9 cellular contexts compared by ENCODE assay signal in the genomic region with DNA sequence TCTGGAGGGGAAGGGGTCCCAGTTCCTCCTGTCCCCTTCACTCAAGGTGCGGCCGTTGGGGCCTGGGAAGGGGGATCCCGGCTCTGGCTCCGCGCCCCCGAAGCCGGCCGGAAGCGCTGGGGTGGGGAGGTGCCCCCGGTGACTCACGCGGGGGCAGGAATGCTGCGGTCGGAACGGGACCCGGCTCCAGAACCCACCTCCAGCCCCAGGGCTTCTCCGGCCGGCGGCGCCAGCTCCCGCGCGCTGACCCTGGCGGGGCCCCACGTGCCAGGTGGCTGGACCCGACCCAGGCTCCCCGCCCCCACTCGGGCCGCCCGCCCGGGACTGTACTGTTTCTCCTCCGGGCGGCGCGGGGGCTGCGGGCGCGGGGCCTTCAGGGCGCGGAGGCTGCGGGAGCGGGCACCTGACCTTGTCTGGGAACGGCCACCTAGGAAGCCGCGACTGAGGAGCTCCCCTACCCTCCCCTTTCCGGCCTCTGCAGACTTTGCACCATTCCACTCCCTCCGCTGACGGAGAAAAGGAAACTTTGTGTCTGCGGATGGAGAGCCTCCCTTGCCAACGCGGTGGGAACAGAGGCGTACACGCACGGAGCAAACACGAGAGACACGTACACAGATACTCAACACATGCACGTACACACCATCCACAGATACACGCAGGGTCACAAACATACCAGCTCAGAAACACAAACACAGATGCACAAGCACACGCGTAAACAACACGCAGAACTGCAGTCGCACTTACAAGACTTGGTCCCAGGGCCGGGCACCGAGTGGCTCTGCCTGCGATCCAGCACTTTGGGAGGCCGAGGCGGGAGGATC. TPM values are rescaled to one million over a fixed set of nuclear protein-coding genes. Genes with fewer than 3 reads are reported as not detected.
DNase-seq lines count a peak whose midpoint lies in the region; ATAC-seq, FAIRE-seq and TF ChIP-seq lines count a peak whose summit lies in the region.
"Had no signal": no experiment of that assay in that cellular context is flagged by ENCODE, and none has a peak within 500 bp of the region (broad histone marks: within the 10 kb centered on the region; RNA-seq: fewer than 3 reads in every experiment).

No MANE protein-coding gene starts in this region.

- no peaks in the 10 kb centered on the region for H3K79me2 ChIP-seq in HepG2 (ENCODE audit: insufficient read depth, low read length)

- no peaks in the 10 kb centered on the region for H3K9me3 Mint-ChIP-seq in activated CD4-positive, alpha-beta T cell treated with anti-CD3 and anti-CD28 coated beads, Interleukin-2, amount 10 ng/mL, durations not matched to agents 24 days and 14 days

- no TSS peak for BruUV-seq in HepG2 (replicated peaks; lab: Mats Ljungman, UMichigan)

- no peaks in the 10 kb centered on the region for H3K36me3 ChIP-seq in HepG2 (replicated peaks in 1 of 2; ENCODE audit: control insufficient read depth in 1 of 2, insufficient read depth in 2 of 2, low read length in 2 of 2)

- peak; percentile 46 to 77; a peak in 3 of 4 replicates for TF ChIP-seq POLR2A in HepG2 (IDR thresholded peaks at IDR 0.05; ENCODE audit: insufficient read depth in 1 of 2, low read depth in 2 of 2, low read length in 2 of 2)

- no peaks in the 10 kb centered on the region; a peak in 1 of 5 replicates for H3K27me3 ChIP-seq in HepG2 (ENCODE audit: control insufficient read depth in 1 of 2, insufficient read depth in 2 of 2, low read length in 2 of 2)

- H3K9ac ChIP-seq in HepG2 (ENCODE audit: insufficient read depth, low read depth, low read length) = peak overlapping the region; percentile 83

- no peak overlapping the region for H2AFZ ChIP-seq in HepG2 (ENCODE audit: low read length)

- no peak for TF ChIP-seq CTCF in HepG2 (CRISPR knock-in tag; IDR thresholded peaks at IDR 0.05)
- no peak for TF ChIP-seq CTCF in GM10248 (IDR thresholded peaks at IDR 0.05; ENCODE audit: control extremely low read depth, extremely low read depth, low read depth, missing control alignments)

- H4K20me1 ChIP-seq in HepG2 (ENCODE audit: insufficient read depth, low read length) = no peaks in the 10 kb centered on the region

- peaks cover 23% of the 10 kb centered on the region for H3K4me1 Mint-ChIP-seq in activated CD4-positive, alpha-beta T cell treated with anti-CD3 and anti-CD28 coated beads, Interleukin-2, amount 10 ng/mL, durations not matched to agents 24 days and 14 days

- DNase-seq in HT-29 (ENCODE audit: low spot score) = peak; percentile 76
- DNase-seq in activated CD4-positive, alpha-beta T cell treated with anti-CD3 and anti-CD28 coated beads, Interleukin-2, amount 10 ng/mL, durations not matched to agents 24 days and 14 days = peak; percentile 84
- peak; percentile 67 for DNase-seq in dermis blood vessel endothelial cell
- peak; percentile 68 for DNase-seq in HepG2 (ENCODE audit: low spot score)
- DNase-seq in stimulated activated CD4-positive, alpha-beta T cell treated with anti-CD3 and anti-CD28 coated beads, Interleukin-2, amount 100 ng/mL, for 24 hours = peak; percentile 43 to 49
- no peak for DNase-seq in NCI-H1092 (lab: John Stamatoyannopoulos, UW)
- DNase-seq in GM10248 (ENCODE audit: extremely low spot score) = no peak

- WGBS in HepG2 (ENCODE audit: low lambda C conversion rate) = 5% methylated on average over 8 of the region's 67 CpGs

- ATAC-seq in HepG2 (peak; percentile 78), HG03442 (IDR thresholded peaks at IDR 0.05; ENCODE audit: unreplicated experiment) (no peak)

- H3K9me3 ChIP-seq in HepG2 (ENCODE audit: low read length) = no peaks in the 10 kb centered on the region

- POLR2A ChIA-PET in HepG2 (lab: Yijun Ruan, JAX) (interaction anchor here (0.6 to 4.5 kb wide), 17 partner anchors 8 to 213 kb away, joined by 3 to 104 read pairs (median 5); partner anchors contain the start of genes AXL, B9D2, DMAC2 and HNRNPUL1), GM10248 (lab: Yijun Ruan, JAX) (no interaction called here)

- peak overlapping the region; percentile 77 for H3K27ac ChIP-seq in HepG2 (ENCODE audit: extremely low read length, insufficient read depth, low read length)
- H3K27ac ChIP-seq: VCaP had no signal

- H3K4me3 Mint-ChIP-seq in activated CD4-positive, alpha-beta T cell treated with anti-CD3 and anti-CD28 coated beads, Interleukin-2, amount 10 ng/mL, durations not matched to agents 24 days and 14 days = peak overlapping the region; percentile 89

- TF ChIP-seq RAD21 in HepG2 (CRISPR knock-in tag; IDR thresholded peaks at IDR 0.05) = no peak; the same call in none of the 2 replicates

- peaks cover 11% of the 10 kb centered on the region for H3K27me3 Mint-ChIP-seq in activated CD4-positive, alpha-beta T cell treated with anti-CD3 and anti-CD28 coated beads, Interleukin-2, amount 10 ng/mL, durations not matched to agents 24 days and 14 days

- peaks cover 69% of the 10 kb centered on the region for H3K4me1 ChIP-seq in HepG2 (ENCODE audit: insufficient read depth, low read length)

- TF ChIP-seq EP300 in HepG2 (IDR thresholded peaks at IDR 0.05; ENCODE audit: low read depth in 2 of 2, low read length in 2 of 2) (no peak; a peak in 1 of 4 replicates), HepG2 (CRISPR knock-in tag; IDR thresholded peaks at IDR 0.05; ENCODE audit: borderline replicate concordance) (peak; percentile 35; the same call in 1 of the 2 replicates)

- peak overlapping the region; percentile 63 to 80 (median 73) for H3K4me3 ChIP-seq in HepG2 (replicated peaks in 1 of 3; ENCODE audit: insufficient read depth in 1 of 3, low read depth in 2 of 3, low read length in 3 of 3)

- peak overlapping the region; percentile 90 for H3K27ac Mint-ChIP-seq in activated CD4-positive, alpha-beta T cell treated with anti-CD3 and anti-CD28 coated beads, Interleukin-2, amount 10 ng/mL, durations not matched to agents 24 days and 14 days

- peak overlapping the region; percentile 99 for H3K4me2 ChIP-seq in HepG2 (ENCODE audit: low read depth, low read length)

- peak; percentile 50 for FAIRE-seq in HepG2 (lab: Jason Lieb, UNC)

- intact Hi-C loops in activated CD4-positive, alpha-beta T cell treated with anti-CD3 and anti-CD28 coated beads, Interleukin-2, amount 10 ng/mL, durations not matched to agents 24 days and 14 days (cut with micrococcal nuclease) = no loop called here
- intact Hi-C loops in HepG2 (cut with micrococcal nuclease; ENCODE audit: unreplicated experiment) = loop anchor here (1.0 kb wide), 1 partner anchor 36 kb away; no protein-coding TSS in a partner anchor

- in situ Hi-C loops in HepG2 (cut with HindIII; ENCODE audit: extremely low pct_ligation_motif_present, low pct_unique_long_range_greater_than_20kb) = loop anchor here (5.0 kb wide), 1 partner anchor 36 kb away; the partner anchor contains the start of gene HNRNPUL1

- CTCF ChIA-PET in HepG2 (lab: Yijun Ruan, JAX; ENCODE audit: low intra/inter-chr PET ratio, low total read pairs) = no interaction called here
- CTCF ChIA-PET in GM10248 (lab: Yijun Ruan, JAX) = no interaction called here

- no peaks in the 10 kb centered on the region for H3K36me3 Mint-ChIP-seq in activated CD4-positive, alpha-beta T cell treated with anti-CD3 and anti-CD28 coated beads, Interleukin-2, amount 10 ng/mL, durations not matched to agents 24 days and 14 days (ENCODE audit: low read depth)

RNA-seq across cellular contexts. Expression of gene AXL, which starts 7.2 kb away (rescaled TPM):
- 1.5 and 1.7 TPM in 2 replicates for total RNA-seq in HT-29 (2014; rRNA removed; shearing (Covaris generic))
- total RNA-seq in activated CD4-positive, alpha-beta T cell treated with anti-CD3 and anti-CD28 coated beads, Interleukin-2, amount 10 ng/mL, durations not matched to agents 24 days and 14 days = 0.19 and 0.70 TPM in 2 replicates
- total RNA-seq in dermis blood vessel endothelial cell (11.2 and 90.9 TPM in 2 replicates), HepG2 (2016; rRNA removed; fragmentation: Illumina TruSeq; extraction: Trizol) (0.31 and 0.71 TPM in 2 replicates)
- 0.18 and 0.20 TPM in 2 replicates for total RNA-seq in HepG2 (2016; cell fraction: cytosol; rRNA removed; fragmentation: Illumina TruSeq; extraction: Trizol; ENCODE audit: low read depth)
- 0.54 and 0.67 TPM in 2 replicates for total RNA-seq in HepG2 (2016; cell fraction: insoluble cytoplasmic fraction; rRNA removed; fragmentation: Illumina TruSeq; extraction: Trizol)
- 0.59 and 0.79 TPM in 2 replicates for total RNA-seq in HepG2 (2016; cell fraction: membrane; rRNA removed; fragmentation: Illumina TruSeq; extraction: Trizol)
- total RNA-seq in HepG2 (2016; cell fraction: nucleus; rRNA removed; fragmentation: Illumina TruSeq; extraction: Trizol) = 1.1 and 1.8 TPM in 2 replicates
- 5.7 and 5.9 TPM in 2 replicates for polyA plus RNA-seq in HepG2 (2011; rRNA removed)
- 4.3 and 4.8 TPM in 2 replicates for polyA plus RNA-seq in HepG2 (2011; cell fraction: cytosol; rRNA removed)
- polyA plus RNA-seq in HepG2 (2011; cell fraction: nucleus; rRNA removed) = 5.2 and 8.0 TPM in 2 replicates
- 2.9 and 4.5 TPM in 2 replicates for polyA plus RNA-seq in HepG2 (2012)
- 0.09 and 0.10 TPM in 2 replicates for polyA plus RNA-seq in HepG2 (2016; cell fraction: cytosol; fragmentation: Illumina TruSeq; extraction: Trizol; ENCODE audit: low read depth)
- polyA plus RNA-seq in HepG2 (2016; cell fraction: insoluble cytoplasmic fraction; fragmentation: Illumina TruSeq; extraction: Trizol; ENCODE audit: low read depth) = 0.39 and 0.46 TPM in 2 replicates
- polyA plus RNA-seq in HepG2 (2016; cell fraction: membrane; fragmentation: Illumina TruSeq; extraction: Trizol; ENCODE audit: low read depth) = 0.32 and 0.35 TPM in 2 replicates
- 1.3 and 1.4 TPM in 2 replicates for polyA plus RNA-seq in HepG2 (2016; cell fraction: nucleus; fragmentation: Illumina TruSeq; extraction: Trizol; ENCODE audit: insufficient read depth, low read depth)
- polyA minus RNA-seq in HepG2 (2011; rRNA and poly(A)+ RNA removed; ENCODE audit: low replicate concordance) = 26.1 and 95.6 TPM in 2 replicates
- 11.6 and 12.8 TPM in 2 replicates for polyA minus RNA-seq in HepG2 (2011; cell fraction: cytosol; rRNA and poly(A)+ RNA removed)
- 5.0 and 5.1 TPM in 2 replicates for polyA minus RNA-seq in HepG2 (2011; cell fraction: nucleus; rRNA and poly(A)+ RNA removed)

RNA-seq across cellular contexts. Expression of gene CYP2S1, which starts 33.2 kb away (rescaled TPM):
- total RNA-seq in HT-29 (2014; rRNA removed; shearing (Covaris generic)) = 18.2 and 31.4 TPM in 2 replicates
- total RNA-seq in activated CD4-positive, alpha-beta T cell treated with anti-CD3 and anti-CD28 coated beads, Interleukin-2, amount 10 ng/mL, durations not matched to agents 24 days and 14 days = 0.70 and 1.0 TPM in 2 replicates
- total RNA-seq in dermis blood vessel endothelial cell (0.68 and 0.88 TPM in 2 replicates), HepG2 (2016; rRNA removed; fragmentation: Illumina TruSeq; extraction: Trizol) (0.09 TPM in 1 of 2 replicates, not detected in the other)
- total RNA-seq in HepG2 (2016; cell fraction: cytosol; rRNA removed; fragmentation: Illumina TruSeq; extraction: Trizol; ENCODE audit: low read depth) = not detected in 2 replicates
- total RNA-seq in HepG2 (2016; cell fraction: insoluble cytoplasmic fraction; rRNA removed; fragmentation: Illumina TruSeq; extraction: Trizol) = 0.07 and 0.26 TPM in 2 replicates
- 0.07 and 0.15 TPM in 2 replicates for total RNA-seq in HepG2 (2016; cell fraction: membrane; rRNA removed; fragmentation: Illumina TruSeq; extraction: Trizol)
- total RNA-seq in HepG2 (2016; cell fraction: nucleus; rRNA removed; fragmentation: Illumina TruSeq; extraction: Trizol) = 0.28 TPM in 1 of 2 replicates, not detected in the other
- 1.8 and 2.1 TPM in 2 replicates for polyA plus RNA-seq in HepG2 (2011; rRNA removed)
- polyA plus RNA-seq in HepG2 (2011; cell fraction: cytosol; rRNA removed) = 0.87 and 1.2 TPM in 2 replicates
- 4.2 and 4.4 TPM in 2 replicates for polyA plus RNA-seq in HepG2 (2011; cell fraction: nucleus; rRNA removed)
- polyA plus RNA-seq in HepG2 (2012) = 4.6 and 5.8 TPM in 2 replicates
- polyA plus RNA-seq in HepG2 (2016; cell fraction: cytosol; fragmentation: Illumina TruSeq; extraction: Trizol; ENCODE audit: low read depth) = 0.11 and 0.12 TPM in 2 replicates
- 0.19 and 0.38 TPM in 2 replicates for polyA plus RNA-seq in HepG2 (2016; cell fraction: insoluble cytoplasmic fraction; fragmentation: Illumina TruSeq; extraction: Trizol; ENCODE audit: low read depth)
- 0.11 and 0.19 TPM in 2 replicates for polyA plus RNA-seq in HepG2 (2016; cell fraction: membrane; fragmentation: Illumina TruSeq; extraction: Trizol; ENCODE audit: low read depth)
- 0.79 and 0.81 TPM in 2 replicates for polyA plus RNA-seq in HepG2 (2016; cell fraction: nucleus; fragmentation: Illumina TruSeq; extraction: Trizol; ENCODE audit: insufficient read depth, low read depth)
- polyA minus RNA-seq in HepG2 (2011; rRNA and poly(A)+ RNA removed; ENCODE audit: low replicate concordance) = 1.1 and 2.5 TPM in 2 replicates
- 2.8 and 4.8 TPM in 2 replicates for polyA minus RNA-seq in HepG2 (2011; cell fraction: cytosol; rRNA and poly(A)+ RNA removed)
- 1.1 and 1.3 TPM in 2 replicates for polyA minus RNA-seq in HepG2 (2011; cell fraction: nucleus; rRNA and poly(A)+ RNA removed)

RNA-seq across cellular contexts. Expression of gene HNRNPUL1, which starts 37.9 kb away (rescaled TPM):
- 294 and 300 TPM in 2 replicates for total RNA-seq in HT-29 (2014; rRNA removed; shearing (Covaris generic))
- 256 and 258 TPM in 2 replicates for total RNA-seq in activated CD4-positive, alpha-beta T cell treated with anti-CD3 and anti-CD28 coated beads, Interleukin-2, amount 10 ng/mL, durations not matched to agents 24 days and 14 days
- 63.3 and 171 TPM in 2 replicates for total RNA-seq in dermis blood vessel endothelial cell
- 81.7 and 88.8 TPM in 2 replicates for total RNA-seq in HepG2 (2016; rRNA removed; fragmentation: Illumina TruSeq; extraction: Trizol)
- total RNA-seq in HepG2 (2016; cell fraction: cytosol; rRNA removed; fragmentation: Illumina TruSeq; extraction: Trizol; ENCODE audit: low read depth) = 30.9 and 33.3 TPM in 2 replicates
- 77.3 and 84.2 TPM in 2 replicates for total RNA-seq in HepG2 (2016; cell fraction: insoluble cytoplasmic fraction; rRNA removed; fragmentation: Illumina TruSeq; extraction: Trizol)
- total RNA-seq in HepG2 (2016; cell fraction: membrane; rRNA removed; fragmentation: Illumina TruSeq; extraction: Trizol) = 78.7 and 78.8 TPM in 2 replicates
- 62.2 and 71.6 TPM in 2 replicates for total RNA-seq in HepG2 (2016; cell fraction: nucleus; rRNA removed; fragmentation: Illumina TruSeq; extraction: Trizol)
- 29.7 and 30.9 TPM in 2 replicates for polyA plus RNA-seq in HepG2 (2011; rRNA removed)
- 16.7 and 21.1 TPM in 2 replicates for polyA plus RNA-seq in HepG2 (2011; cell fraction: cytosol; rRNA removed)
- 36.0 and 41.1 TPM in 2 replicates for polyA plus RNA-seq in HepG2 (2011; cell fraction: nucleus; rRNA removed)
- polyA plus RNA-seq in HepG2 (2012) = 62.3 and 78.5 TPM in 2 replicates
- polyA plus RNA-seq in HepG2 (2016; cell fraction: cytosol; fragmentation: Illumina TruSeq; extraction: Trizol; ENCODE audit: low read depth) = 43.7 and 48.0 TPM in 2 replicates
- 126 and 151 TPM in 2 replicates for polyA plus RNA-seq in HepG2 (2016; cell fraction: insoluble cytoplasmic fraction; fragmentation: Illumina TruSeq; extraction: Trizol; ENCODE audit: low read depth)
- polyA plus RNA-seq in HepG2 (2016; cell fraction: membrane; fragmentation: Illumina TruSeq; extraction: Trizol; ENCODE audit: low read depth) = 99.0 and 109 TPM in 2 replicates
- 102 and 113 TPM in 2 replicates for polyA plus RNA-seq in HepG2 (2016; cell fraction: nucleus; fragmentation: Illumina TruSeq; extraction: Trizol; ENCODE audit: insufficient read depth, low read depth)
- polyA minus RNA-seq in HepG2 (2011; rRNA and poly(A)+ RNA removed; ENCODE audit: low replicate concordance) = 47.6 and 50.7 TPM in 2 replicates
- 23.6 and 33.9 TPM in 2 replicates for polyA minus RNA-seq in HepG2 (2011; cell fraction: cytosol; rRNA and poly(A)+ RNA removed)
- polyA minus RNA-seq in HepG2 (2011; cell fraction: nucleus; rRNA and poly(A)+ RNA removed) = 61.9 and 71.0 TPM in 2 replicates

Comparison
In these comparisons a context has a peak if more than half of its experiments do, and no peak if none do; other contexts are left out.
1. DNase-seq: peak in HT-29 (single experiment), activated CD4-positive, alpha-beta T cell treated with anti-CD3 and anti-CD28 coated beads, Interleukin-2, amount 10 ng/mL, durations not matched to agents 24 days and 14 days (single experiment), dermis blood vessel endothelial cell (single experiment), HepG2 (single experiment) and stimulated activated CD4-positive, alpha-beta T cell treated with anti-CD3 and anti-CD28 coated beads, Interleukin-2, amount 100 ng/mL, for 24 hours (2 of 2); none in NCI-H1092 (single experiment) and GM10248 (single experiment).